In genomic region chr11:34329876-34330275, GRCh38 we compare ENCODE assay signal across 26 cellular contexts.
"Had no signal": no experiment of that assay in that cellular context is flagged by ENCODE, and none has a peak within 500 bp of the region (broad histone marks: within the 10 kb centered on the region; RNA-seq: fewer than 3 reads in every experiment).

No MANE protein-coding gene starts in this region.

- H3K4me3 ChIP-seq: left ventricle myocardium inferior, lung, mucosa of descending colon, ovary, right atrium auricular region, right lobe of liver, skin epidermis, stomach, testis, tibial nerve, uterus had no signal

- H3K27me3 Mint-ChIP-seq: progenitor cell of endocrine pancreas, type B pancreatic cell had no signal

- H3K4me1 Mint-ChIP-seq: immature natural killer cell had no signal

- H3K4me3 Mint-ChIP-seq: immature natural killer cell; naive thymus-derived CD4-positive, alpha-beta T cell; natural killer cell treated with Interleukin-12 subunit alpha and Interleukin-12 subunit beta and Interleukin-15 and Interleukin-18, amount 100 ng/mL, for 72 hours; stimulated activated naive B cell treated with anti-CD40 and anti-IgM and Interleukin-4, amounts not matched to agents 10 μg/mL and 1 μg/mL and 100 μg/mL, for 72 hours; type B pancreatic cell had no signal

- H3K9me3 ChIP-seq: left ventricle myocardium inferior, mucosa of descending colon, ovary, right atrium auricular region, right lobe of liver, stomach, testis, tibial nerve, uterus had no signal

- H3K27ac Mint-ChIP-seq: immature natural killer cell; naive thymus-derived CD4-positive, alpha-beta T cell; natural killer cell treated with Interleukin-12 subunit alpha and Interleukin-12 subunit beta and Interleukin-15 and Interleukin-18, amount 100 ng/mL, for 72 hours; progenitor cell of endocrine pancreas; stimulated activated naive B cell treated with anti-CD40 and anti-IgM and Interleukin-4, amounts not matched to agents 10 μg/mL and 1 μg/mL and 100 μg/mL, for 72 hours; type B pancreatic cell had no signal

- DNase-seq: hippocampal formation; immature natural killer cell; kidney; left colon; left ventricle myocardium inferior; midbrain; mucosa of descending colon; naive thymus-derived CD4-positive, alpha-beta T cell; ovary; right lobe of liver; stimulated activated CD4-positive, alpha-beta T cell treated with anti-CD3 and anti-CD28 coated beads, Interleukin-12 subunit alpha, Interleukin-12 subunit beta, amount 100 ng/mL, for 4 hours; stimulated activated CD4-positive, alpha-beta T cell treated with anti-CD3 and anti-CD28 coated beads, Interleukin-15, amount 100 ng/mL, for 24 hours; stimulated activated CD4-positive, alpha-beta T cell treated with anti-CD3 and anti-CD28 coated beads, Interleukin-2, amount 100 ng/mL, for 24 hours; stimulated activated CD4-positive, alpha-beta T cell treated with anti-CD3 and anti-CD28 coated beads, Interleukin-4, amount 100 ng/mL, for 1 hour; stimulated activated naive B cell treated with anti-CD40 and anti-IgM and Interleukin-4, amounts not matched to agents 10 μg/mL and 1 μg/mL and 100 μg/mL, for 72 hours; stimulated activated naive CD8-positive, alpha-beta T cell treated with anti-CD3 and anti-CD28 coated beads, Interleukin-15, Interleukin-2, amounts not matched to agents 100 U/mL and 50 U/mL, for 24 hours; stomach; testis; uterus had no signal

- H3K9me3 Mint-ChIP-seq: immature natural killer cell; natural killer cell treated with Interleukin-12 subunit alpha and Interleukin-12 subunit beta and Interleukin-15 and Interleukin-18, amount 100 ng/mL, for 72 hours; stimulated activated naive B cell treated with anti-CD40 and anti-IgM and Interleukin-4, amounts not matched to agents 10 μg/mL and 1 μg/mL and 100 μg/mL, for 72 hours; type B pancreatic cell had no signal

- H3K36me3 Mint-ChIP-seq: immature natural killer cell; naive thymus-derived CD4-positive, alpha-beta T cell; natural killer cell treated with Interleukin-12 subunit alpha and Interleukin-12 subunit beta and Interleukin-15 and Interleukin-18, amount 100 ng/mL, for 72 hours; type B pancreatic cell had no signal

- ATAC-seq: mucosa of descending colon; naive thymus-derived CD4-positive, alpha-beta T cell; natural killer cell treated with Interleukin-12 subunit alpha and Interleukin-12 subunit beta and Interleukin-15 and Interleukin-18, amount 100 ng/mL, for 72 hours; stimulated activated naive CD8-positive, alpha-beta T cell treated with anti-CD3 and anti-CD28 coated beads, Interleukin-15, Interleukin-2, amounts not matched to agents 100 U/mL and 50 U/mL, for 24 hours had no signal

- H3K27ac ChIP-seq: left ventricle myocardium inferior, ovary, right lobe of liver, skin epidermis, stomach, testis, tibial nerve had no signal

- H3K36me3 ChIP-seq: left ventricle myocardium inferior, ovary, right atrium auricular region, right lobe of liver, stomach, tibial nerve, uterus had no signal

- H3K27me3 ChIP-seq: ovary, right atrium auricular region, right lobe of liver, stomach, testis, tibial nerve, uterus had no signal
